Comparison of ENCODE assay signal across 13 cellular contexts in the genomic region with DNA sequence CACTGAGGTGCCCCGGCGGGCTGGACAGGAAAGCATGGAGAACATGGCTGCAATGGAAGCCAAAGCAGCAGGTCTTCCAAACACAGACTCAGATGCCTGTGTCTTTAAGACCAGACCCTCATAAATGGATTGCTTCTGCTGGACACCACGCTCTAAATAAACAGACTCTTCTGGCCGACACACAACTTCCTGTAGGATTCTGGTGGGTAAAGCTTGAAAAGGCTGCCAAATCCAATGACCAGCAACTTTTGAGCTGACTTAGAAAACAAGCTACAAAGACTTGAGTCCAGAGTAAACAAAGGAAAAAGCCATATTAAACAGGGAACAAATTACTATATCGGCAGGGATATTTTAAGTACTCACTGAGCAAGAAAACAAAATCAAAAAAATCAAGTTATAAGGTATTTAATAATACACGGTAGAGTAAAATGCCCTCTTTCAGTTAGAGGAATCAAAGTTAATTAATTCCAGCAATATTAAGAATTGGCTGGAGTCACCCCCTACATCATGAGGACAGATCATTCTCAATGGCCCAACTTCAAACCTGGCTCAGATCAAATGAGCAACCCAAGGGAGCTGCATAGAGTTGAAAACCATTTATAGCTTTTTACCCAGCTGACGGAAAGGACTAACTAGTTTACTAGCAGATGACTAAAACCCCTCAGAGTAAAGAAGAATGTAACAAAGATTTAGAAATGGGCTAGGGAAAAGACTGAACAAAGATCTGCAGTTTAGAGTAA.
DNase-seq lines count a peak whose midpoint lies in the region; ATAC-seq and TF ChIP-seq lines count a peak whose summit lies in the region.
"Had no signal": no experiment of that assay in that cellular context is flagged by ENCODE, and none has a peak within 500 bp of the region (broad histone marks: within the 10 kb centered on the region; RNA-seq: fewer than 3 reads in every experiment).

No MANE protein-coding gene starts in this region.

- TF ChIP-seq CTCF in prostate gland (IDR thresholded peaks at IDR 0.05): no peak

- intact Hi-C loops in left cardiac atrium (cut with DNase I): no loop called here
- intact Hi-C loops in prostate gland (cut with DNase I): no loop called here

- DNase-seq in astrocyte of the hippocampus (ENCODE audit: low read depth, low spot score) (peak; percentile 44), left cardiac atrium (no peak), prostate gland (ENCODE audit: low spot score) (no peak), C1 segment of cervical spinal cord (lab: John Stamatoyannopoulos, UW) (no peak), cerebellum (ENCODE audit: low spot score) (no peak)
- DNase-seq: ACHN, DMS53, mucosa of descending colon, NCI-H1092 had no signal

- no peak for TF ChIP-seq POLR2A in prostate gland (IDR thresholded peaks at IDR 0.05)

- peak overlapping the region; percentile 64 for H2AFZ ChIP-seq in ACC112 (ENCODE audit: low read length, unreplicated experiment)

- H3K4me3 Mint-ChIP-seq in stimulated activated memory B cell treated with anti-CD40 and anti-IgM and Interleukin-4, amounts not matched to agents 10 μg/mL and 1 μg/mL and 100 μg/mL, for 72 hours: no peak overlapping the region
- H3K4me3 Mint-ChIP-seq: WTC11 had no signal

- H3K9me3 Mint-ChIP-seq in stimulated activated memory B cell treated with anti-CD40 and anti-IgM and Interleukin-4, amounts not matched to agents 10 μg/mL and 1 μg/mL and 100 μg/mL, for 72 hours: no peaks in the 10 kb centered on the region
- H3K9me3 Mint-ChIP-seq: WTC11 had no signal

- no peak overlapping the region for H3K27ac Mint-ChIP-seq in stimulated activated memory B cell treated with anti-CD40 and anti-IgM and Interleukin-4, amounts not matched to agents 10 μg/mL and 1 μg/mL and 100 μg/mL, for 72 hours
- H3K27ac Mint-ChIP-seq: WTC11 had no signal

- H3K4me1 ChIP-seq in ACC112 (ENCODE audit: control insufficient read depth, insufficient read depth, low read length, unreplicated experiment) (peaks cover 29% of the 10 kb centered on the region), prostate gland (replicated peaks) (peaks cover 5% of the 10 kb centered on the region)

- no peaks in the 10 kb centered on the region for H3K9me3 ChIP-seq in prostate gland
- H3K9me3 ChIP-seq: mucosa of descending colon had no signal

- H3K36me3 ChIP-seq in ACC112 (ENCODE audit: insufficient read depth, low read length): no peaks in the 10 kb centered on the region
- H3K36me3 ChIP-seq in prostate gland: no peaks in the 10 kb centered on the region

- no peaks in the 10 kb centered on the region for H3K36me3 Mint-ChIP-seq in stimulated activated memory B cell treated with anti-CD40 and anti-IgM and Interleukin-4, amounts not matched to agents 10 μg/mL and 1 μg/mL and 100 μg/mL, for 72 hours
- H3K36me3 Mint-ChIP-seq: WTC11 had no signal

- ATAC-seq in left cardiac atrium (peak; percentile 51 to 72), GM19452 (IDR thresholded peaks at IDR 0.05; ENCODE audit: unreplicated experiment) (no peak)
- ATAC-seq in stimulated activated memory B cell treated with anti-CD40 and anti-IgM and Interleukin-4, amounts not matched to agents 10 μg/mL and 1 μg/mL and 100 μg/mL, for 72 hours: no peak
- ATAC-seq: mucosa of descending colon, WTC11 had no signal

- H3K27me3 ChIP-seq in ACC112 (ENCODE audit: insufficient read depth, low read length): no peaks in the 10 kb centered on the region
- H3K27me3 ChIP-seq in prostate gland (replicated peaks; ENCODE audit: insufficient read depth): no peaks in the 10 kb centered on the region

- peaks cover 9% of the 10 kb centered on the region for H3K27me3 Mint-ChIP-seq in stimulated activated memory B cell treated with anti-CD40 and anti-IgM and Interleukin-4, amounts not matched to agents 10 μg/mL and 1 μg/mL and 100 μg/mL, for 72 hours

- no peaks in the 10 kb centered on the region for H3K79me2 ChIP-seq in ACC112 (ENCODE audit: control insufficient read depth, insufficient read depth, low read length, unreplicated experiment)

- WGBS in prostate gland: 46% methylated on average over 7 of the region's 7 CpGs

- H3K4me1 Mint-ChIP-seq in stimulated activated memory B cell treated with anti-CD40 and anti-IgM and Interleukin-4, amounts not matched to agents 10 μg/mL and 1 μg/mL and 100 μg/mL, for 72 hours: no peaks in the 10 kb centered on the region

- H3K27ac ChIP-seq in ACC112 (ENCODE audit: low read depth, low read length): peak overlapping the region; percentile 36; the same call in 1 of the 2 replicates
- peak overlapping the region; percentile 52 to 64 for H3K27ac ChIP-seq in prostate gland

- H3K4me3 ChIP-seq in ACC112 (ENCODE audit: low read depth, low read length) (0 out of 2 replicates have a peak overlapping the region, but pooled peaks have one; percentile 11), prostate gland (no peak overlapping the region)
- H3K4me3 ChIP-seq: mucosa of descending colon had no signal

Comparison
In these comparisons a context has a peak if more than half of its experiments do, and no peak if none do; other contexts are left out.
1. ATAC-seq: peak in left cardiac atrium (2 of 2); none in stimulated activated memory B cell treated with anti-CD40 and anti-IgM and Interleukin-4, amounts not matched to agents 10 μg/mL and 1 μg/mL and 100 μg/mL, for 72 hours (single experiment) and GM19452 (single experiment).